Comparison of ENCODE assay signal across 15 cellular contexts in the genomic region with DNA sequence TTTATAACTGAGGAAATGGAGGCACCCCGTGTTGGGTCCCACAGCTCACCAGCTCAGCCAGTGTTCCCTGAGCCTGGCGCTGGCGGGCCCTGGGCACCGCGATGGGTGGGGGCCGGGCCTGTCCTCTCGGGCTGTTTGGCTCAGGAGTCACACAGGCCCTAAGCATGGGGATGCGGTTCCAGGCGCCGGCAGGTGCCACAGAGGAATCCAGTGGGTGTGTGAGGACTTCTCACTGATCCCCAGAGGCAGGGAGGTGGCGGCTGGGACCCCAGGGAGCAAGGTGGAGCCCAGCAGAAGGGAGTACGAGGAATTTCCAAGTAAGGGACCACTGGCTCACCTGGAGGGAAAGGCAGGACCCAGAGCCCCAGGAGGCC. TPM values are rescaled to one million over a fixed set of nuclear protein-coding genes. Genes with fewer than 3 reads are reported as not detected.
A peak's percentile ranks its signal among the peaks of the same experiment; 100 is the strongest.
DNase-seq lines count a peak whose midpoint lies in the region; ATAC-seq and TF ChIP-seq lines count a peak whose summit lies in the region.
"Had no signal": no experiment of that assay in that cellular context is flagged by ENCODE, and none has a peak within 500 bp of the region (broad histone marks: within the 10 kb centered on the region; RNA-seq: fewer than 3 reads in every experiment).

No MANE protein-coding gene starts in this region.

- no peak overlapping the region for H4K5ac ChIP-seq in H9 (ENCODE audit: insufficient read length, low read depth, low read length)

- H3K23ac ChIP-seq in H9 (ENCODE audit: insufficient read length, low read depth, low read length), result no peak overlapping the region

- H3K4me3 Mint-ChIP-seq in activated T-cell treated with anti-CD3 and anti-CD28 coated beads, Interleukin-2, amount 50 U/mL, for 4 hours, result peak overlapping the region; percentile 29
- H3K4me3 Mint-ChIP-seq in activated T-cell treated with anti-CD3 and anti-CD28 coated beads, Interleukin-2, amount 50 U/mL, for 24 hours, result no peak overlapping the region
- H3K4me3 Mint-ChIP-seq in H9, result no peak overlapping the region
- H3K4me3 Mint-ChIP-seq in chondrocyte (ENCODE audit: unreplicated experiment), result no peak overlapping the region

- H3K4me1 Mint-ChIP-seq in activated T-cell treated with anti-CD3 and anti-CD28 coated beads, Interleukin-2, amount 50 U/mL, for 4 hours (ENCODE audit: low read depth), result peaks cover 48% of the 10 kb centered on the region
- H3K4me1 Mint-ChIP-seq in activated T-cell treated with anti-CD3 and anti-CD28 coated beads, Interleukin-2, amount 50 U/mL, for 24 hours (ENCODE audit: low read depth), result peaks cover 57% of the 10 kb centered on the region
- H3K4me1 Mint-ChIP-seq in H9 (no peaks in the 10 kb centered on the region), chondrocyte (ENCODE audit: low read depth) (no peaks in the 10 kb centered on the region)

- H2AK5ac ChIP-seq in H9 (ENCODE audit: insufficient read length, low read length), result no peak overlapping the region

- WGBS in H9 (ENCODE audit: extremely low coverage, insufficient read length, low lambda C conversion rate), result no CpG with 5 or more reads among the region's 12 CpGs

- no peaks in the 10 kb centered on the region for H3K27me3 Mint-ChIP-seq in activated T-cell treated with anti-CD3 and anti-CD28 coated beads, Interleukin-2, amount 50 U/mL, for 4 hours (ENCODE audit: low read depth)
- H3K27me3 Mint-ChIP-seq in activated T-cell treated with anti-CD3 and anti-CD28 coated beads, Interleukin-2, amount 50 U/mL, for 24 hours, result no peaks in the 10 kb centered on the region
- H3K27me3 Mint-ChIP-seq in H9 (ENCODE audit: low read depth), result no peaks in the 10 kb centered on the region; the same call in 1 of the 2 replicates
- H3K27me3 Mint-ChIP-seq in chondrocyte (ENCODE audit: low read depth), result peaks cover 15% of the 10 kb centered on the region

- H3K14ac ChIP-seq in H9 (ENCODE audit: insufficient read depth, low read length), result no peak overlapping the region

- no peak overlapping the region for H4K8ac ChIP-seq in H9 (replicated peaks; ENCODE audit: insufficient read length, low read depth, low read length)

- H3K9ac ChIP-seq in H9 (ENCODE audit: extremely low read depth, insufficient read length, low read length), result no peak overlapping the region

- no peak overlapping the region for H3K27ac ChIP-seq in H9 (ENCODE audit: insufficient read length, low read depth, low read length)

- H2BK12ac ChIP-seq in H9 (ENCODE audit: insufficient read length, low read depth, low read length), result no peak overlapping the region

- H2BK120ac ChIP-seq in H9 (ENCODE audit: low read depth, low read length, poor library complexity, severe bottlenecking), result no peak overlapping the region

- no peak overlapping the region for H3K18ac ChIP-seq in H9 (ENCODE audit: insufficient read length, low read depth, low read length)

- H4K91ac ChIP-seq in H9 (ENCODE audit: insufficient read length, low read depth, low read length), result no peak overlapping the region

- H3K4ac ChIP-seq in H9 (ENCODE audit: low read depth, low read length), result no peak overlapping the region

- H3T11ph ChIP-seq in H9 (ENCODE audit: low read length), result no peak overlapping the region

- H3K4me2 ChIP-seq in H9 (ENCODE audit: insufficient read depth, insufficient read length, low read length), result no peak overlapping the region

- H3K79me1 ChIP-seq in H9 (ENCODE audit: insufficient read depth, low read depth, low read length, poor library complexity, severe bottlenecking), result no peaks in the 10 kb centered on the region

- H3K23me2 ChIP-seq in H9 (ENCODE audit: insufficient read length, low read depth, low read length, poor library complexity, severe bottlenecking), result no peaks in the 10 kb centered on the region

- no peaks in the 10 kb centered on the region for H3K27me3 ChIP-seq in H9 (ENCODE audit: insufficient read depth, low read length)

- H3K9me3 ChIP-seq in H9 (ENCODE audit: control insufficient read depth, low read depth, low read length), result peaks cover 6% of the 10 kb centered on the region

- H2BK15ac ChIP-seq in H9 (ENCODE audit: low read depth, low read length), result no peak overlapping the region

- H4K20me1 ChIP-seq in H9 (ENCODE audit: control insufficient read depth, insufficient read depth, insufficient read length), result no peaks in the 10 kb centered on the region

- no peaks in the 10 kb centered on the region for H3K36me3 Mint-ChIP-seq in activated T-cell treated with anti-CD3 and anti-CD28 coated beads, Interleukin-2, amount 50 U/mL, for 4 hours (ENCODE audit: insufficient read depth)
- no peaks in the 10 kb centered on the region for H3K36me3 Mint-ChIP-seq in activated T-cell treated with anti-CD3 and anti-CD28 coated beads, Interleukin-2, amount 50 U/mL, for 24 hours (ENCODE audit: low read depth)
- H3K36me3 Mint-ChIP-seq in H9 (ENCODE audit: insufficient read depth in 1 of 3, low read depth in 3 of 3) (peaks cover 3 to 22% (median 11%) of the 10 kb centered on the region in 3 experiments; a peak in 6 of 7 replicates), chondrocyte (ENCODE audit: low read depth) (no peaks in the 10 kb centered on the region)

- no peak overlapping the region for H3K27ac Mint-ChIP-seq in activated T-cell treated with anti-CD3 and anti-CD28 coated beads, Interleukin-2, amount 50 U/mL, for 24 hours
- H3K27ac Mint-ChIP-seq in H9 (no peak overlapping the region), chondrocyte (ENCODE audit: unreplicated experiment) (no peak overlapping the region)

- no peak for DNase-seq in activated T-cell treated with anti-CD3 and anti-CD28 coated beads, Interleukin-2, amount 50 U/mL, for 4 hours
- DNase-seq in activated T-cell treated with anti-CD3 and anti-CD28 coated beads, Interleukin-2, amount 50 U/mL, for 24 hours, result no peak
- DNase-seq in H9 (peak; percentile 10), chondrocyte (ENCODE audit: low spot score) (peak; percentile 87), foreskin fibroblast (no peak)
- DNase-seq in stimulated activated CD8-positive, alpha-beta memory T cell treated with anti-CD3 and anti-CD28 coated beads, Interleukin-4, amount 100 ng/mL, for 48 hours, result peak; percentile 22
- no peak for DNase-seq in stimulated activated CD4-positive, alpha-beta T cell treated with anti-CD3 and anti-CD28 coated beads, Interleukin-2, amount 100 ng/mL, for 24 hours
- no peak for DNase-seq in stimulated activated naive CD4-positive, alpha-beta T cell treated with Interleukin-2 at 50 U/mL for 16 hours (lab: John Stamatoyannopoulos, UW)
- DNase-seq: AML-193, HCEC 1CT, IMR-90, Kasumi-1, NCI-H2029, NCI-H2171 treated with DMSO at 0.1 percent for 48 hours, NCI-H524 had no signal

- H3K79me2 ChIP-seq in H9 (ENCODE audit: insufficient read depth, low read length), result no peaks in the 10 kb centered on the region

- H3K4me1 ChIP-seq in H9 (ENCODE audit: insufficient read depth, low read length), result no peaks in the 10 kb centered on the region

- no peak overlapping the region for H3K4me3 ChIP-seq in foreskin fibroblast (ENCODE audit: low read depth in 1 of 2, low read length in 2 of 2)

- no peak overlapping the region for H2AFZ ChIP-seq in H9 (ENCODE audit: low read length)

- no peak overlapping the region for H3K56ac ChIP-seq in H9 (ENCODE audit: insufficient read length, low read depth, low read length)

- TF ChIP-seq CTCF in H9 (conservative IDR thresholded peaks at IDR 0.05), result no peak
- no peak for TF ChIP-seq CTCF in chondrocyte (IDR thresholded peaks at IDR 0.05)
- TF ChIP-seq CTCF in foreskin fibroblast (IDR thresholded peaks at IDR 0.05; ENCODE audit: low read depth, low read length), result no peak

- no peak for ATAC-seq in activated T-cell treated with anti-CD3 and anti-CD28 coated beads, Interleukin-2, amount 50 U/mL, for 4 hours

- no peak overlapping the region for H2BK5ac ChIP-seq in H9 (ENCODE audit: insufficient read length, low read length)

- no peak overlapping the region for H2BK20ac ChIP-seq in H9 (ENCODE audit: low read depth, low read length, poor library complexity, severe bottlenecking)

- H3K9me3 Mint-ChIP-seq in activated T-cell treated with anti-CD3 and anti-CD28 coated beads, Interleukin-2, amount 50 U/mL, for 4 hours, result no peaks in the 10 kb centered on the region
- H3K9me3 Mint-ChIP-seq in activated T-cell treated with anti-CD3 and anti-CD28 coated beads, Interleukin-2, amount 50 U/mL, for 24 hours, result no peaks in the 10 kb centered on the region
- peaks cover 15 to 23% of the 10 kb centered on the region in 2 experiments for H3K9me3 Mint-ChIP-seq in H9
- H3K9me3 Mint-ChIP-seq in chondrocyte (ENCODE audit: low read depth), result no peaks in the 10 kb centered on the region

RNA-seq across cellular contexts. Expression of a gene that starts 57.5 kb away (rescaled TPM):
- total RNA-seq in activated T-cell treated with anti-CD3 and anti-CD28 coated beads, Interleukin-2, amount 50 U/mL, for 4 hours, result 100 to 1,000 TPM; 720 to 924 (median 743) TPM
- total RNA-seq in H9 (2021), result 0.31 and 0.68 TPM in 2 replicates
- total RNA-seq in chondrocyte, result 0.05 TPM in 1 of 3 replicates, not detected in the others
- total RNA-seq: IMR-90 had no signal

Comparison
In these comparisons a context has a peak if more than half of its experiments do, and no peak if none do; other contexts are left out.
1. DNase-seq: peak in H9 (single experiment), chondrocyte (single experiment) and stimulated activated CD8-positive, alpha-beta memory T cell treated with anti-CD3 and anti-CD28 coated beads, Interleukin-4, amount 100 ng/mL, for 48 hours (single experiment); none in activated T-cell treated with anti-CD3 and anti-CD28 coated beads, Interleukin-2, amount 50 U/mL, for 4 hours (single experiment), activated T-cell treated with anti-CD3 and anti-CD28 coated beads, Interleukin-2, amount 50 U/mL, for 24 hours (single experiment), foreskin fibroblast (0 of 2), stimulated activated CD4-positive, alpha-beta T cell treated with anti-CD3 and anti-CD28 coated beads, Interleukin-2, amount 100 ng/mL, for 24 hours (0 of 2) and stimulated activated naive CD4-positive, alpha-beta T cell treated with Interleukin-2 at 50 U/mL for 16 hours (single experiment).
2. RNA of a gene that starts 57.5 kb away (total RNA-seq): 720 to 924 TPM in activated T-cell treated with anti-CD3 and anti-CD28 coated beads, Interleukin-2, amount 50 U/mL, for 4 hours; 0.31 to 0.68 TPM in H9 and 0.05 TPM in chondrocyte; every median in the first group is over 100 times any median in the second.